Comparison of ENCODE assay signal across 1 cellular context in the genomic region with DNA sequence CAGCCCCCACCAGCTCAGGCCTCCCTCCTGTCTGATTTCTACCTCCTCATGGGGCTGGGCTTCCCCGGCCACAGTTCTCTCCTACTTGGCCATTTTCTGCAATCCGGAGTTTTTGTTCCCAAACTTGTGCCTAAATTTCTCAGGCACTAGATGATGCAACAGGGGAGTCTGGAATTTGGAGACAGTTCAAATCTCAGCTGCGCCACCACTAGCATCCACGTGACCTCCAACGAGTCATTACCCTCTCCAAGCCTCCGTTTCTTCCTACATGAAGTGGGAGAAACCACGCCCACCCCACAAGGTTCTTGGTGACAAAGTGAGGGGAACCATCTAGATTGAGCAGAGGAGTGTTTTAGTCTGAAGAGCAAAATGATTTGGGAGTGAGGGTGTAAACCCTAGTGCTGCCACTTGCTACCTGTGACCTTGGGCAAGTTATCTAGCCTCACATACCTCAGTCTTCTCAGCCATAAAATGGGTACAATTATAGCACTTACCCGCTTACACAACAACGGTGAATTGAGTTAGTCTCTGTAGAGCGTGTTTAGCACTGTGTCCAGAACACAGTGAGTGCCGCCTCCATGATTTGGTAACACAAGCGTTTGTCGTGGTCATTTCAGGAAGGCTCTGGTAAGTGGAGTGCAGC.
TF ChIP-seq lines count a peak whose summit lies in the region.

No MANE protein-coding gene starts in this region.

TF ChIP-seq in K562, 482 proteins besides CTCF, POLR2A, EP300 and RAD21 (continued from another document):
- no peak for TF ChIP-seq KDM4B (IDR thresholded peaks at IDR 0.05; ENCODE audit: borderline replicate concordance in 2 of 2, low read depth in 1 of 2)
- TF ChIP-seq, protein P1, sequence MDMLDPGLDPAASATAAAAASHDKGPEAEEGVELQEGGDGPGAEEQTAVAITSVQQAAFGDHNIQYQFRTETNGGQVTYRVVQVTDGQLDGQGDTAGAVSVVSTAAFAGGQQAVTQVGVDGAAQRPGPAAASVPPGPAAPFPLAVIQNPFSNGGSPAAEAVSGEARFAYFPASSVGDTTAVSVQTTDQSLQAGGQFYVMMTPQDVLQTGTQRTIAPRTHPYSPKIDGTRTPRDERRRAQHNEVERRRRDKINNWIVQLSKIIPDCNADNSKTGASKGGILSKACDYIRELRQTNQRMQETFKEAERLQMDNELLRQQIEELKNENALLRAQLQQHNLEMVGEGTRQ (CRISPR knock-in tag; IDR thresholded peaks at IDR 0.05), result peak; percentile 40; the same call in 1 of the 2 replicates
- peak; percentile 74; the same call in 1 of the 2 replicates for TF ChIP-seq CEBPG (CRISPR knock-in tag; IDR thresholded peaks at IDR 0.05)
- peak; percentile 73 to 90; a peak in 3 of 4 replicates for TF ChIP-seq CEBPG (tag; conservative IDR thresholded peaks at IDR 0.05 in 1 of 2, IDR thresholded peaks at IDR 0.05 in 1 of 2)
